In the genomic region with DNA sequence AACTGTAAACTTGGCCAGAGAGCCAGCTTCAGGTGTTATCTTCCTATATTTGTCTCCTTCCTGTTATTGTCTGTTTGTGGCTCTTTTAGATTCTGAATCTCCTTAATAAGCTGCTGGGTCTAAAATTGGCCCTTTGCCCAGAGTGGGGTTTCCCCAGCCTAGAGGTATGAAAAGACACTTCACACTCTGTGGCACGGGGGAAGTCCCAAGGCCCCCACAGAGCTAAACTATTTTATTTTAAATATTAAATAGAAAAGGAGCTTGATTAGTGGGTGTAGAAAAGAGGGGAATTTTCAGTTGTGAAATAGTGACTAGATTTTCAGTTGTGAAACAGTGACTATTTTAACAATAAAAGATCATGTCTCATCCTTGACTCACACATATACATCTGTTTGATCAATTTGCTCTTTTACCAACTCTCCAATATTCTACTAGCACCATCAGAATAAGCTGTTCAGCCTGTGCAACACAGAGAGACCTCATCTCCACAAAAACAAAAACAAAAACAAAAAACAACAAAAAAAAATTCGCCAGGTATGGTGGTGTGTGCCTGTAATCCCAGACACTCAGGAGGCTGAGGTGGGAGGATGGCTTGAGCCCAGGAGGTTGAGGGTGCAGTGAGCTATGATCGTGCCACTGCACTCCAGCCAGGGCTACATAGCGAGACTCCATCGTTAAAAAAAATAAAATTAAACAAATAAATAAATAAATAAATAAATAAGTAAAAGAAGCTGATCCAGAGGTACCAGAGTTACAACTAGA, we compare ENCODE assay signal across 7 cellular contexts. TPM values are rescaled to one million over a fixed set of nuclear protein-coding genes. Genes with fewer than 3 reads are reported as not detected.
DNase-seq lines count a peak whose midpoint lies in the region; ATAC-seq and TF ChIP-seq lines count a peak whose summit lies in the region.

No MANE protein-coding gene starts in this region.

- in situ Hi-C loops in transverse colon (cut with MboI; ENCODE audit: low pct_ligation_motif_present in 1 of 4, low pct_unique_long_range_greater_than_20kb in 1 of 4, low sequenced_read_pairs in 3 of 4) = no loop called here
- in situ Hi-C loops in HAP-1 (cut with MboI; ENCODE audit: low sequenced_read_pairs) = no loop called here

- no peak for TF ChIP-seq EP300 in transverse colon (IDR thresholded peaks at IDR 0.05; ENCODE audit: low read depth)
- no peak for TF ChIP-seq EP300 in ovary (IDR thresholded peaks at IDR 0.05)

- intact Hi-C loops in transverse colon (cut with DNase I; ENCODE audit: low total_unique reads) = no loop called here
- intact Hi-C loops in ovary (cut with DNase I) = no loop called here

- ATAC-seq in GM19395 (IDR thresholded peaks at IDR 0.05; ENCODE audit: unreplicated experiment) (peak; percentile 95), HG03378 (IDR thresholded peaks at IDR 0.05; ENCODE audit: unreplicated experiment) (peak; percentile 94), foreskin keratinocyte (peak; percentile 92)

- WGBS in transverse colon (ENCODE audit: low coverage in 1 of 2), 2 donors = 82 to 88% methylated on average over 1 to 5 of the region's 5 CpGs
- WGBS in ovary, 3 donors = 87 to 90% (median 88%) methylated on average over 5 of the region's 5 CpGs

- H3K9me3 ChIP-seq in transverse colon (no peaks in the 10 kb centered on the region), ovary (no peaks in the 10 kb centered on the region), HAP-1 (no peaks in the 10 kb centered on the region)

- H3K36me3 ChIP-seq in transverse colon (no peaks in the 10 kb centered on the region), ovary (no peaks in the 10 kb centered on the region), HAP-1 (replicated peaks) (no peaks in the 10 kb centered on the region)

- no peak overlapping the region for H3K27ac ChIP-seq in foreskin keratinocyte
- no peak overlapping the region for H3K27ac ChIP-seq in transverse colon
- H3K27ac ChIP-seq in ovary = no peak overlapping the region

- H3K4me1 ChIP-seq in foreskin keratinocyte = no peaks in the 10 kb centered on the region
- H3K4me1 ChIP-seq in transverse colon = no peaks in the 10 kb centered on the region
- no peaks in the 10 kb centered on the region for H3K4me1 ChIP-seq in ovary (ENCODE audit: insufficient read depth)
- no peaks in the 10 kb centered on the region for H3K4me1 ChIP-seq in HAP-1

- TF ChIP-seq POLR2A in transverse colon (IDR thresholded peaks at IDR 0.05) = no peak
- TF ChIP-seq POLR2A in ovary (IDR thresholded peaks at IDR 0.05) = no peak

- peaks cover 26% of the 10 kb centered on the region for H3K27me3 ChIP-seq in foreskin keratinocyte
- H3K27me3 ChIP-seq in transverse colon = no peaks in the 10 kb centered on the region
- no peaks in the 10 kb centered on the region for H3K27me3 ChIP-seq in ovary
- H3K27me3 ChIP-seq in HAP-1 (ENCODE audit: low read depth) = no peaks in the 10 kb centered on the region

- DNase-seq in activated CD4-positive, alpha-beta T cell treated with anti-CD3 and anti-CD28 coated beads, Interleukin-2, amount 50 U/mL, for 48 hours = peak; percentile 83 to 89
- DNase-seq in foreskin keratinocyte (peak; percentile 33 to 41), transverse colon (peak; percentile 61), ovary (no peak), HAP-1 (ENCODE audit: low spot score in 2 of 2) (no peak)

- no peak overlapping the region for H3K4me3 ChIP-seq in transverse colon
- H3K4me3 ChIP-seq in ovary = no peak overlapping the region
- no peak overlapping the region for H3K4me3 ChIP-seq in HAP-1

- TF ChIP-seq CTCF in foreskin keratinocyte (conservative IDR thresholded peaks at IDR 0.05) = no peak
- no peak for TF ChIP-seq CTCF in transverse colon (IDR thresholded peaks at IDR 0.05)
- no peak for TF ChIP-seq CTCF in ovary (IDR thresholded peaks at IDR 0.05)

RNA-seq across cellular contexts. Expression of a gene that starts 24.9 kb away (rescaled TPM):
- total RNA-seq in foreskin keratinocyte (15.0 and 16.2 TPM in 2 replicates), transverse colon (10 to 100 TPM in 3 of 4 donors, 1 to 10 TPM in 1; 9.6 to 25.4 (median 15.0) TPM), ovary (10 to 100 TPM; 15.5 to 31.1 (median 24.4) TPM)
- polyA plus RNA-seq in foreskin keratinocyte (8.2 and 9.0 TPM in 2 replicates), ovary (10 to 100 TPM in 1 of 2 donors, 1 to 10 TPM in 1; 9.7 to 22.2 TPM)

RNA-seq across cellular contexts. Expression of a gene that starts 36.5 kb away (rescaled TPM):
- 0.03 TPM in 1 of 2 replicates, not detected in the other for total RNA-seq in foreskin keratinocyte
- polyA plus RNA-seq in foreskin keratinocyte = 0.06 TPM in 1 of 2 replicates, not detected in the other
- total RNA-seq in transverse colon = 1 to 10 TPM in 1 of 4 donors, under 1 TPM in 1, not detected in 2; 0.82 to 1.3 TPM
- total RNA-seq in ovary = 10 to 100 TPM in 1 of 7 donors, 1 to 10 TPM in 5, under 1 TPM in 1; 0.48 to 13.0 (median 4.6) TPM
- 1 to 10 TPM; 2.0 to 5.7 TPM for polyA plus RNA-seq in ovary

Comparison
In these comparisons a context has a peak if more than half of its experiments do, and no peak if none do; other contexts are left out.
1. DNase-seq: peak in activated CD4-positive, alpha-beta T cell treated with anti-CD3 and anti-CD28 coated beads, Interleukin-2, amount 50 U/mL, for 48 hours (2 of 2), foreskin keratinocyte (2 of 2) and transverse colon (single experiment); none in ovary (0 of 5) and HAP-1 (0 of 2).
2. Peak in every context shown above with its lines, with median percentiles within 50 percentile points of each other: ATAC-seq.